In genomic region chr11:73402834-73403185, GRCh38 we compare ENCODE assay signal across 1 cellular context.
TF ChIP-seq lines count a peak whose summit lies in the region.

No MANE protein-coding gene starts in this region.

TF ChIP-seq in HepG2, 621 proteins besides CTCF, POLR2A, EP300 and RAD21 (continued from another document):
- TF ChIP-seq ZNF563 (CRISPR knock-in tag; IDR thresholded peaks at IDR 0.05) (no peak), RARG (CRISPR knock-in tag; IDR thresholded peaks at IDR 0.05; ENCODE audit: low read depth) (no peak), PHF20 (CRISPR knock-in tag; IDR thresholded peaks at IDR 0.05) (no peak), NPAS2 (CRISPR knock-in tag; IDR thresholded peaks at IDR 0.05; ENCODE audit: borderline replicate concordance) (no peak), SMARCC2 (IDR thresholded peaks at IDR 0.05) (no peak), HHEX (CRISPR knock-in tag; IDR thresholded peaks at IDR 0.05) (no peak), STAG1 (CRISPR knock-in tag; IDR thresholded peaks at IDR 0.05) (0 out of 2 replicates have a peak, but pooled peaks have one; percentile 13), ZNF432 (CRISPR knock-in tag; IDR thresholded peaks at IDR 0.05; ENCODE audit: borderline replicate concordance) (no peak), HOXA7 (CRISPR knock-in tag; IDR thresholded peaks at IDR 0.05) (no peak), ZNF275 (CRISPR knock-in tag; IDR thresholded peaks at IDR 0.05; ENCODE audit: borderline replicate concordance) (no peak), ZNF674 (CRISPR knock-in tag; IDR thresholded peaks at IDR 0.05; ENCODE audit: low read depth) (no peak), AFF4 (CRISPR knock-in tag; IDR thresholded peaks at IDR 0.05) (no peak), KDM5B (CRISPR knock-in tag; IDR thresholded peaks at IDR 0.05; ENCODE audit: borderline replicate concordance) (no peak)
- TF ChIP-seq, protein P1, sequence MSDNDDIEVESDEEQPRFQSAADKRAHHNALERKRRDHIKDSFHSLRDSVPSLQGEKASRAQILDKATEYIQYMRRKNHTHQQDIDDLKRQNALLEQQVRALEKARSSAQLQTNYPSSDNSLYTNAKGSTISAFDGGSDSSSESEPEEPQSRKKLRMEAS (IDR thresholded peaks at IDR 0.05): no peak
- TF ChIP-seq, protein P2, sequence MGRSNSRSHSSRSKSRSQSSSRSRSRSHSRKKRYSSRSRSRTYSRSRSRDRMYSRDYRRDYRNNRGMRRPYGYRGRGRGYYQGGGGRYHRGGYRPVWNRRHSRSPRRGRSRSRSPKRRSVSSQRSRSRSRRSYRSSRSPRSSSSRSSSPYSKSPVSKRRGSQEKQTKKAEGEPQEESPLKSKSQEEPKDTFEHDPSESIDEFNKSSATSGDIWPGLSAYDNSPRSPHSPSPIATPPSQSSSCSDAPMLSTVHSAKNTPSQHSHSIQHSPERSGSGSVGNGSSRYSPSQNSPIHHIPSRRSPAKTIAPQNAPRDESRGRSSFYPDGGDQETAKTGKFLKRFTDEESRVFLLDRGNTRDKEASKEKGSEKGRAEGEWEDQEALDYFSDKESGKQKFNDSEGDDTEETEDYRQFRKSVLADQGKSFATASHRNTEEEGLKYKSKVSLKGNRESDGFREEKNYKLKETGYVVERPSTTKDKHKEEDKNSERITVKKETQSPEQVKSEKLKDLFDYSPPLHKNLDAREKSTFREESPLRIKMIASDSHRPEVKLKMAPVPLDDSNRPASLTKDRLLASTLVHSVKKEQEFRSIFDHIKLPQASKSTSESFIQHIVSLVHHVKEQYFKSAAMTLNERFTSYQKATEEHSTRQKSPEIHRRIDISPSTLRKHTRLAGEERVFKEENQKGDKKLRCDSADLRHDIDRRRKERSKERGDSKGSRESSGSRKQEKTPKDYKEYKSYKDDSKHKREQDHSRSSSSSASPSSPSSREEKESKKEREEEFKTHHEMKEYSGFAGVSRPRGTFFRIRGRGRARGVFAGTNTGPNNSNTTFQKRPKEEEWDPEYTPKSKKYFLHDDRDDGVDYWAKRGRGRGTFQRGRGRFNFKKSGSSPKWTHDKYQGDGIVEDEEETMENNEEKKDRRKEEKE (IDR thresholded peaks at IDR 0.05): no peak
